Comparison of ENCODE assay signal across 26 cellular contexts in genomic region chr18:45713239-45713638, GRCh38. TPM values are rescaled to one million over a fixed set of nuclear protein-coding genes. Genes with fewer than 3 reads are reported as not detected.
"Had no signal": no experiment of that assay in that cellular context is flagged by ENCODE, and none has a peak within 500 bp of the region (broad histone marks: within the 10 kb centered on the region; RNA-seq: fewer than 3 reads in every experiment).

No MANE protein-coding gene starts in this region.

- H3K4me3 Mint-ChIP-seq: activated CD8-positive, alpha-beta T cell treated with anti-CD3 and anti-CD28 coated beads for 36 hours; activated naive CD4-positive, alpha-beta T cell treated with anti-CD3 and anti-CD28 coated beads, Interleukin-2, amount 50 U/mL, for 24 hours; activated naive CD8-positive, alpha-beta T cell treated with anti-CD3 and anti-CD28 coated beads, Interleukin-2, amount 50 U/mL, for 24 hours; central memory CD8-positive, alpha-beta T cell; dendritic cell treated with granulocyte-macrophage colony-stimulating factor and Interleukin-4, amounts not matched to agents 40 ng/mL and 50 ng/mL, for 4 days; natural killer cell; neural progenitor cell; WTC11 had no signal

- H3K27me3 ChIP-seq: breast epithelium, esophagus muscularis mucosa, foreskin keratinocyte, neural progenitor cell, right atrium auricular region, transverse colon had no signal

- H2AFZ ChIP-seq: neural progenitor cell, parathyroid adenoma had no signal

- H3K4me1 ChIP-seq: breast epithelium, esophagus muscularis mucosa, foreskin keratinocyte, neural progenitor cell, parathyroid adenoma, right atrium auricular region, transverse colon had no signal

- H3K4me2 ChIP-seq: neural progenitor cell had no signal

- H3K27ac ChIP-seq: breast epithelium, esophagus muscularis mucosa, foreskin keratinocyte, neural progenitor cell, parathyroid adenoma, right atrium auricular region, transverse colon had no signal

- H3K36me3 Mint-ChIP-seq: neural progenitor cell had no signal

- FAIRE-seq: kidney had no signal

- H3K27ac Mint-ChIP-seq: activated CD8-positive, alpha-beta T cell treated with anti-CD3 and anti-CD28 coated beads for 36 hours; activated naive CD4-positive, alpha-beta T cell treated with anti-CD3 and anti-CD28 coated beads, Interleukin-2, amount 50 U/mL, for 24 hours; activated naive CD8-positive, alpha-beta T cell treated with anti-CD3 and anti-CD28 coated beads, Interleukin-2, amount 50 U/mL, for 24 hours; activated T-helper 2 cell treated with anti-CD3 and anti-CD28 coated beads, Interferon-gamma antibody, Interleukin-2, Interleukin-4, amounts not matched to agents 10 μg/mL and 5 μg/mL and 100 μg/mL, durations not matched to agents 14 hours and 24 hours and 36 hours; dendritic cell treated with granulocyte-macrophage colony-stimulating factor and Interleukin-4, amounts not matched to agents 40 ng/mL and 50 ng/mL, for 4 days; natural killer cell; neural progenitor cell; WTC11 had no signal

- H3K4me1 Mint-ChIP-seq: activated naive CD4-positive, alpha-beta T cell treated with anti-CD3 and anti-CD28 coated beads, Interleukin-2, amount 50 U/mL, for 24 hours; activated naive CD8-positive, alpha-beta T cell treated with anti-CD3 and anti-CD28 coated beads, Interleukin-2, amount 50 U/mL, for 24 hours; central memory CD8-positive, alpha-beta T cell; neural progenitor cell; WTC11 had no signal

- ATAC-seq: activated CD8-positive, alpha-beta T cell treated with anti-CD3 and anti-CD28 coated beads for 36 hours; activated naive CD8-positive, alpha-beta T cell treated with anti-CD3 and anti-CD28 coated beads, Interleukin-2, amount 50 U/mL, for 24 hours; foreskin keratinocyte; left colon; natural killer cell; WTC11 had no signal

- H3K9ac ChIP-seq: neural progenitor cell, parathyroid adenoma had no signal

- H3K36me3 ChIP-seq: breast epithelium, esophagus muscularis mucosa, neural progenitor cell, right atrium auricular region, transverse colon had no signal

- H3K4me3 ChIP-seq: breast epithelium, esophagus muscularis mucosa, neural progenitor cell, right atrium auricular region, transverse colon had no signal

- DNase-seq: activated CD4-positive, alpha-beta T cell treated with anti-CD3 and anti-CD28 coated beads, Interleukin-2, amount 50 U/mL, for 1 hour; activated CD8-positive, alpha-beta T cell treated with anti-CD3 and anti-CD28 coated beads for 36 hours; activated naive CD8-positive, alpha-beta T cell treated with anti-CD3 and anti-CD28 coated beads, Interleukin-2, amount 50 U/mL, for 24 hours; activated T-cell treated with anti-CD3 and anti-CD28 coated beads, Interleukin-2, amount 50 U/mL, for 48 hours; amygdala; foreskin keratinocyte; hippocampal formation; kidney; left colon; natural killer cell; occipital lobe; stimulated activated CD4-positive, alpha-beta T cell treated with anti-CD3 and anti-CD28 coated beads, Interleukin-2, amount 100 ng/mL, for 48 hours; stimulated activated naive CD4-positive, alpha-beta T cell treated with Interleukin-2 at 50 U/mL for 16 hours; T-helper 2 cell; transverse colon had no signal

- H3K27me3 Mint-ChIP-seq: activated CD8-positive, alpha-beta T cell treated with anti-CD3 and anti-CD28 coated beads for 36 hours; activated naive CD4-positive, alpha-beta T cell treated with anti-CD3 and anti-CD28 coated beads, Interleukin-2, amount 50 U/mL, for 24 hours; activated naive CD8-positive, alpha-beta T cell treated with anti-CD3 and anti-CD28 coated beads, Interleukin-2, amount 50 U/mL, for 24 hours; central memory CD8-positive, alpha-beta T cell; dendritic cell treated with granulocyte-macrophage colony-stimulating factor and Interleukin-4, amounts not matched to agents 40 ng/mL and 50 ng/mL, for 4 days had no signal

- H3K79me2 ChIP-seq: parathyroid adenoma had no signal

RNA-seq across cellular contexts. Expression of gene SLC14A1, which starts 10.7 kb away (rescaled TPM):
- total RNA-seq: pulmonary artery endothelial cell, WTC11 had no signal
